ENCODE assay signal across 2 cellular contexts in genomic region chr10:24184455-24184854, GRCh38.
A peak's percentile ranks its signal among the peaks of the same experiment; 100 is the strongest.
TF ChIP-seq lines count a peak whose summit lies in the region.

No MANE protein-coding gene starts in this region.

TF ChIP-seq in SK-N-SH, 30 proteins besides CTCF, POLR2A, EP300 and RAD21:
- TF ChIP-seq, protein P1, sequence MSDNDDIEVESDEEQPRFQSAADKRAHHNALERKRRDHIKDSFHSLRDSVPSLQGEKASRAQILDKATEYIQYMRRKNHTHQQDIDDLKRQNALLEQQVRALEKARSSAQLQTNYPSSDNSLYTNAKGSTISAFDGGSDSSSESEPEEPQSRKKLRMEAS (IDR thresholded peaks at IDR 0.05; ENCODE audit: low read depth): no peak
- TF ChIP-seq, protein P2, sequence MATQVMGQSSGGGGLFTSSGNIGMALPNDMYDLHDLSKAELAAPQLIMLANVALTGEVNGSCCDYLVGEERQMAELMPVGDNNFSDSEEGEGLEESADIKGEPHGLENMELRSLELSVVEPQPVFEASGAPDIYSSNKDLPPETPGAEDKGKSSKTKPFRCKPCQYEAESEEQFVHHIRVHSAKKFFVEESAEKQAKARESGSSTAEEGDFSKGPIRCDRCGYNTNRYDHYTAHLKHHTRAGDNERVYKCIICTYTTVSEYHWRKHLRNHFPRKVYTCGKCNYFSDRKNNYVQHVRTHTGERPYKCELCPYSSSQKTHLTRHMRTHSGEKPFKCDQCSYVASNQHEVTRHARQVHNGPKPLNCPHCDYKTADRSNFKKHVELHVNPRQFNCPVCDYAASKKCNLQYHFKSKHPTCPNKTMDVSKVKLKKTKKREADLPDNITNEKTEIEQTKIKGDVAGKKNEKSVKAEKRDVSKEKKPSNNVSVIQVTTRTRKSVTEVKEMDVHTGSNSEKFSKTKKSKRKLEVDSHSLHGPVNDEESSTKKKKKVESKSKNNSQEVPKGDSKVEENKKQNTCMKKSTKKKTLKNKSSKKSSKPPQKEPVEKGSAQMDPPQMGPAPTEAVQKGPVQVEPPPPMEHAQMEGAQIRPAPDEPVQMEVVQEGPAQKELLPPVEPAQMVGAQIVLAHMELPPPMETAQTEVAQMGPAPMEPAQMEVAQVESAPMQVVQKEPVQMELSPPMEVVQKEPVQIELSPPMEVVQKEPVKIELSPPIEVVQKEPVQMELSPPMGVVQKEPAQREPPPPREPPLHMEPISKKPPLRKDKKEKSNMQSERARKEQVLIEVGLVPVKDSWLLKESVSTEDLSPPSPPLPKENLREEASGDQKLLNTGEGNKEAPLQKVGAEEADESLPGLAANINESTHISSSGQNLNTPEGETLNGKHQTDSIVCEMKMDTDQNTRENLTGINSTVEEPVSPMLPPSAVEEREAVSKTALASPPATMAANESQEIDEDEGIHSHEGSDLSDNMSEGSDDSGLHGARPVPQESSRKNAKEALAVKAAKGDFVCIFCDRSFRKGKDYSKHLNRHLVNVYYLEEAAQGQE (IDR thresholded peaks at IDR 0.05; ENCODE audit: low read depth, low read length): peak; percentile 63; the same call in 1 of the 2 replicates
- no peak for TF ChIP-seq POLR2AphosphoS5 (IDR thresholded peaks at IDR 0.05; ENCODE audit: low read depth, low read length)
- no peak for TF ChIP-seq EZH2phosphoT487 (IDR thresholded peaks at IDR 0.05; ENCODE audit: borderline replicate concordance, low read depth)
- no peak for TF ChIP-seq RCOR1 (IDR thresholded peaks at IDR 0.05; ENCODE audit: low read length)
- no peak for TF ChIP-seq USF2 (IDR thresholded peaks at IDR 0.05; ENCODE audit: borderline replicate concordance, low read depth, low read length)

TF ChIP-seq in SK-N-SH treated with all-trans-retinoic acid at 6 μM for 48 hours, 23 proteins besides CTCF, POLR2A, EP300 and RAD21 (continued from another document):
- no peak for TF ChIP-seq ZFP3 (CRISPR knock-in tag; IDR thresholded peaks at IDR 0.05)
- TF ChIP-seq BACH2 (CRISPR knock-in tag; IDR thresholded peaks at IDR 0.05; ENCODE audit: borderline replicate concordance): no peak
- TF ChIP-seq, protein P3, sequence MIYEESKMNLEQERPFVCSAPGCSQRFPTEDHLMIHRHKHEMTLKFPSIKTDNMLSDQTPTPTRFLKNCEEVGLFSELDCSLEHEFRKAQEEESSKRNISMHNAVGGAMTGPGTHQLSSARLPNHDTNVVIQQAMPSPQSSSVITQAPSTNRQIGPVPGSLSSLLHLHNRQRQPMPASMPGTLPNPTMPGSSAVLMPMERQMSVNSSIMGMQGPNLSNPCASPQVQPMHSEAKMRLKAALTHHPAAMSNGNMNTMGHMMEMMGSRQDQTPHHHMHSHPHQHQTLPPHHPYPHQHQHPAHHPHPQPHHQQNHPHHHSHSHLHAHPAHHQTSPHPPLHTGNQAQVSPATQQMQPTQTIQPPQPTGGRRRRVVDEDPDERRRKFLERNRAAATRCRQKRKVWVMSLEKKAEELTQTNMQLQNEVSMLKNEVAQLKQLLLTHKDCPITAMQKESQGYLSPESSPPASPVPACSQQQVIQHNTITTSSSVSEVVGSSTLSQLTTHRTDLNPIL (CRISPR knock-in tag; IDR thresholded peaks at IDR 0.05; ENCODE audit: low read depth): no peak
- no peak for TF ChIP-seq ZNF8 (CRISPR knock-in tag; IDR thresholded peaks at IDR 0.05)
- no peak for TF ChIP-seq CSDC2 (CRISPR knock-in tag; IDR thresholded peaks at IDR 0.05)
- no peak for TF ChIP-seq ZNF70 (CRISPR knock-in tag; IDR thresholded peaks at IDR 0.05)
- no peak for TF ChIP-seq SNAI2 (CRISPR knock-in tag; IDR thresholded peaks at IDR 0.05)
- TF ChIP-seq PPARA (CRISPR knock-in tag; IDR thresholded peaks at IDR 0.05; ENCODE audit: borderline replicate concordance): no peak
